1 cellular context compared by ENCODE assay signal in genomic region chr17:64918842-64919288, GRCh38.
A peak's percentile ranks its signal among the peaks of the same experiment; 100 is the strongest.
TF ChIP-seq lines count a peak whose summit lies in the region.

No MANE protein-coding gene starts in this region.

TF ChIP-seq in SK-N-SH treated with all-trans-retinoic acid at 6 μM for 48 hours, 23 proteins besides CTCF, POLR2A, EP300 and RAD21:
- TF ChIP-seq PATZ1 (CRISPR knock-in tag; IDR thresholded peaks at IDR 0.05; ENCODE audit: borderline replicate concordance) = peak; percentile 67; the same call in 1 of the 2 replicates
